Comparison of ENCODE assay signal across 29 cellular contexts in the genomic region with DNA sequence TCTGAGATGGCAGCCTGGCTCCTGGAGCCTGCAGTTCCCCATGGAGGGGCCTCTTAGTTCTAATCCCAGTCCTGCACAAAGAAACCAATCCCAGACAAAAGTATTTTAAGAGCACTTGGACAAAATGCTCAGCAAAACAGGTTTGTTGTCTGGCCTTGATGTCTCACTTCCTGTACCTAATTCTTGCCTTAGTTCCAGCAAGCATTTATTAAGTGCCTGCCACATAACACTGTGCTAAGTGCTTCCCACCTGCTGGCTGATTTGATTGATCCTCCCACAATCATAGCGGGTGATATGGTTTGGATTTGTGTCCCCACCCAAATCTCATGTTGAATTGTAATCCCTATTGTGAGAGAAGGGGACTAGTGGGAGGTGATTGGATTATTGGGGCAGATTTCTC.
"Had no signal": no experiment of that assay in that cellular context is flagged by ENCODE, and none has a peak within 500 bp of the region (broad histone marks: within the 10 kb centered on the region; RNA-seq: fewer than 3 reads in every experiment).

No MANE protein-coding gene starts in this region.

- H3K4me3 Mint-ChIP-seq: activated CD8-positive, alpha-beta T cell treated with anti-CD3 and anti-CD28 coated beads for 36 hours; activated T-cell treated with anti-CD3 and anti-CD28 coated beads, Interleukin-2, amount 50 U/mL, for 4 hours; activated T-helper 17 cell treated with anti-CD3 and anti-CD28 coated beads, Interleukin-2, amount 50 U/mL, for 72 hours; endodermal cell; naive thymus-derived CD8-positive, alpha-beta T cell; neural crest cell; stimulated activated effector memory CD8-positive, alpha-beta T cell treated with anti-CD3 and anti-CD28 coated beads, Interleukin-12 subunit alpha, Interleukin-12 subunit beta, amount 100 ng/mL, for 72 hours; stimulated activated naive CD8-positive, alpha-beta T cell treated with anti-CD3 and anti-CD28 coated beads, Interleukin-15, Interleukin-2, amounts not matched to agents 100 ng/mL and 50 ng/mL, for 24 hours; WTC11 had no signal

- H3K36me3 ChIP-seq: brain microvascular endothelial cell, gastrocnemius medialis, left ventricle myocardium inferior, pancreas, sigmoid colon, thoracic aorta, vagina had no signal

- H3K27ac Mint-ChIP-seq: activated CD8-positive, alpha-beta T cell treated with anti-CD3 and anti-CD28 coated beads for 36 hours; activated T-helper 17 cell treated with anti-CD3 and anti-CD28 coated beads, Interleukin-2, amount 50 U/mL, for 72 hours; endodermal cell; naive thymus-derived CD8-positive, alpha-beta T cell; stimulated activated effector memory CD8-positive, alpha-beta T cell treated with anti-CD3 and anti-CD28 coated beads, Interleukin-12 subunit alpha, Interleukin-12 subunit beta, amount 100 ng/mL, for 72 hours; stimulated activated naive CD8-positive, alpha-beta T cell treated with anti-CD3 and anti-CD28 coated beads, Interleukin-15, Interleukin-2, amounts not matched to agents 100 ng/mL and 50 ng/mL, for 24 hours; WTC11 had no signal

- ATAC-seq: activated CD8-positive, alpha-beta T cell treated with anti-CD3 and anti-CD28 coated beads for 36 hours; activated T-cell treated with anti-CD3 and anti-CD28 coated beads, Interleukin-2, amount 50 U/mL, for 4 hours; activated T-helper 17 cell treated with anti-CD3 and anti-CD28 coated beads, Interleukin-2, amount 50 U/mL, for 72 hours; gastrocnemius medialis; naive thymus-derived CD8-positive, alpha-beta T cell; pancreas; psoas muscle; stimulated activated effector memory CD8-positive, alpha-beta T cell treated with anti-CD3 and anti-CD28 coated beads, Interleukin-12 subunit alpha, Interleukin-12 subunit beta, amount 100 ng/mL, for 72 hours; WTC11 had no signal

- H3K27me3 ChIP-seq: brain microvascular endothelial cell, gastrocnemius medialis, pancreas, sigmoid colon, vagina had no signal

- H3K4me1 Mint-ChIP-seq: activated T-helper 17 cell treated with anti-CD3 and anti-CD28 coated beads, Interleukin-2, amount 50 U/mL, for 72 hours; endodermal cell; naive thymus-derived CD8-positive, alpha-beta T cell; neural crest cell; stimulated activated effector memory CD8-positive, alpha-beta T cell treated with anti-CD3 and anti-CD28 coated beads, Interleukin-12 subunit alpha, Interleukin-12 subunit beta, amount 100 ng/mL, for 72 hours; WTC11 had no signal

- H3K9me3 Mint-ChIP-seq: activated CD8-positive, alpha-beta T cell treated with anti-CD3 and anti-CD28 coated beads for 36 hours; activated T-cell treated with anti-CD3 and anti-CD28 coated beads, Interleukin-2, amount 50 U/mL, for 4 hours; activated T-helper 17 cell treated with anti-CD3 and anti-CD28 coated beads, Interleukin-2, amount 50 U/mL, for 72 hours; neural crest cell; stimulated activated effector memory CD8-positive, alpha-beta T cell treated with anti-CD3 and anti-CD28 coated beads, Interleukin-12 subunit alpha, Interleukin-12 subunit beta, amount 100 ng/mL, for 72 hours; stimulated activated naive CD8-positive, alpha-beta T cell treated with anti-CD3 and anti-CD28 coated beads, Interleukin-15, Interleukin-2, amounts not matched to agents 100 ng/mL and 50 ng/mL, for 24 hours; WTC11 had no signal

- H3K36me3 Mint-ChIP-seq: naive thymus-derived CD8-positive, alpha-beta T cell; stimulated activated effector memory CD8-positive, alpha-beta T cell treated with anti-CD3 and anti-CD28 coated beads, Interleukin-12 subunit alpha, Interleukin-12 subunit beta, amount 100 ng/mL, for 72 hours; WTC11 had no signal

- H3K27ac ChIP-seq: brain microvascular endothelial cell, gastrocnemius medialis, left ventricle myocardium inferior, pancreas, psoas muscle, sigmoid colon, vagina had no signal

- H3K4me3 ChIP-seq: gastrocnemius medialis, left ventricle myocardium inferior, pancreas, psoas muscle, sigmoid colon, thoracic aorta, vagina had no signal

- H3K4me1 ChIP-seq: gastrocnemius medialis, left ventricle myocardium inferior, pancreas, psoas muscle had no signal

- DNase-seq: activated CD4-positive, alpha-beta T cell treated with anti-CD3 and anti-CD28 coated beads for 1 hour; activated CD4-positive, alpha-beta T cell treated with anti-CD3 and anti-CD28 coated beads, Interleukin-2, amount 50 U/mL, for 1 hour; activated CD8-positive, alpha-beta T cell treated with anti-CD3 and anti-CD28 coated beads for 36 hours; activated gamma-delta T cell treated with Interleukin-2 at 50 U/mL for 16 hours; activated naive CD4-positive, alpha-beta T cell treated with anti-CD3 and anti-CD28 coated beads, Interleukin-2, amount 50 U/mL, for 16 hours; activated T-cell treated with anti-CD3 and anti-CD28 coated beads, Interleukin-2, amount 50 U/mL, for 4 hours; amniotic stem cell; brain microvascular endothelial cell; central memory CD4-positive, alpha-beta T cell; endodermal cell; gastrocnemius medialis; glutamatergic neuron; left ventricle myocardium inferior; mesenchymal stem cell; naive thymus-derived CD8-positive, alpha-beta T cell; nucleus accumbens; pancreas; psoas muscle; sigmoid colon; small intestine; stimulated activated CD4-positive, alpha-beta T cell treated with anti-CD3 and anti-CD28 coated beads, Interleukin-4, amount 100 ng/mL, for 24 hours; T-helper 2 cell had no signal

- H3K9me3 ChIP-seq: gastrocnemius medialis, left ventricle myocardium inferior, pancreas, psoas muscle, sigmoid colon, vagina had no signal
